ENCODE assay signal across 14 cellular contexts in the genomic region with DNA sequence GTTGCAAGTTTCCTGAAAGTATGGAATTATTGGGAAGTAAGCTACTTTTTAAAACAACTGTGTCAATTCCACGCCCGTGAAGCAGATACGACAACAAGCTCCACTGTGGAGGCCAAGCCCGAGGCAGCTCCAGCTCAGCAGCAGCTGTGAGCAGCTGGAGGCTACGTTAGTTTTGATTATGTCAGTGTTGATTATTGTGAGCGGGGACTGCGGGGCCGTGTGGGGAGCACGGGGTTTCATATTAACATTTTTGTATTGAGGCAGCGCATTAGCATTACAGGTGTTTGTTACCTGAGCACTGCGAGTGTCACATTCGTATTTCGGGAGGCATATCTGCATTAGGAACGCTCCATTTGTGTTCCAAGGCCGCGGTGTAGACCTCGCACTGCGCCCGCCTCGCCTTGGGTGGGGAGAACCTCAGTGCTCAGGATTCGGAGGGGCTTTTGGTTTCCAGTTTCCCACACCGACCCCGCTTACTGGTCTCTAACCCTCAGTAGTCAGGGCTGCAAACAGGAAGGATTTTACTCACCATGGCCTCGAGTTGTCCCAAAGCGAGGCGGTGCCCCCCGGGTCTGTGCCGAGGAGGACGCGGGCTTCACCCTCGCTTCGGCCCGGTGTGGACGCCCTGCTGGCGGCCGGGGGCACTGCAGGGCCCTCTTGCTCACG. TPM values are rescaled to one million over a fixed set of nuclear protein-coding genes. Genes with fewer than 3 reads are reported as not detected.
DNase-seq lines count a peak whose midpoint lies in the region; ATAC-seq and TF ChIP-seq lines count a peak whose summit lies in the region.
"Not testable (repeated sequence)": the region's sequence is repeated elsewhere in the genome, so short reads cannot be mapped to it uniquely, and the experiment has no call there.
"Had no signal": no experiment of that assay in that cellular context is flagged by ENCODE, and none has a peak within 500 bp of the region (broad histone marks: within the 10 kb centered on the region; RNA-seq: fewer than 3 reads in every experiment).

No MANE protein-coding gene starts in this region.

- H3K36me3 Mint-ChIP-seq in WTC11 = peaks cover 39% of the 10 kb centered on the region
- not testable (repeated sequence) for H3K36me3 Mint-ChIP-seq in activated naive CD4-positive, alpha-beta T cell treated with anti-CD3 and anti-CD28 coated beads, Interleukin-2, amount 50 U/mL, for 72 hours; stimulated activated effector memory CD8-positive, alpha-beta T cell treated with anti-CD3 and anti-CD28 coated beads, Interleukin-12 subunit alpha, Interleukin-12 subunit beta, amount 100 ng/mL, for 72 hours

- not testable (repeated sequence) for H3K4me1 Mint-ChIP-seq in WTC11; stimulated activated effector memory CD8-positive, alpha-beta T cell treated with anti-CD3 and anti-CD28 coated beads, Interleukin-12 subunit alpha, Interleukin-12 subunit beta, amount 100 ng/mL, for 72 hours

- POLR2A ChIA-PET in WTC11 (lab: Charles Lee) = not testable (repeated sequence)

- H3K9me3 Mint-ChIP-seq in WTC11 = peaks cover 62% of the 10 kb centered on the region
- H3K9me3 Mint-ChIP-seq in activated naive CD4-positive, alpha-beta T cell treated with anti-CD3 and anti-CD28 coated beads, Interleukin-2, amount 50 U/mL, for 72 hours; stimulated activated effector memory CD8-positive, alpha-beta T cell treated with anti-CD3 and anti-CD28 coated beads, Interleukin-12 subunit alpha, Interleukin-12 subunit beta, amount 100 ng/mL, for 72 hours: not testable (repeated sequence)

- H3K4me3 Mint-ChIP-seq in WTC11; stimulated activated effector memory CD8-positive, alpha-beta T cell treated with anti-CD3 and anti-CD28 coated beads, Interleukin-12 subunit alpha, Interleukin-12 subunit beta, amount 100 ng/mL, for 72 hours: not testable (repeated sequence)

- H3K27me3 Mint-ChIP-seq in WTC11 (ENCODE audit: low read depth) = not testable (repeated sequence)

- intact Hi-C loops in left ventricle myocardium superior (cut with micrococcal nuclease) = not testable (repeated sequence)

- DNase-seq in CD1c-positive myeloid dendritic cell (ENCODE audit: extremely low spot score) (peak; percentile 1), NCI-H146 (lab: John Stamatoyannopoulos, UW) (peak; percentile 23)
- DNase-seq in WTC11 (ENCODE audit: low spot score); activated naive CD4-positive, alpha-beta T cell treated with anti-CD3 and anti-CD28 coated beads, Interleukin-2, amount 50 U/mL, for 72 hours (ENCODE audit: low spot score in 2 of 2); left ventricle myocardium superior; stimulated activated effector memory CD8-positive, alpha-beta T cell treated with anti-CD3 and anti-CD28 coated beads, Interleukin-12 subunit alpha, Interleukin-12 subunit beta, amount 100 ng/mL, for 72 hours (ENCODE audit: low spot score in 2 of 2): not testable (repeated sequence)

- H3K27ac Mint-ChIP-seq in WTC11; activated naive CD4-positive, alpha-beta T cell treated with anti-CD3 and anti-CD28 coated beads, Interleukin-2, amount 50 U/mL, for 72 hours; stimulated activated effector memory CD8-positive, alpha-beta T cell treated with anti-CD3 and anti-CD28 coated beads, Interleukin-12 subunit alpha, Interleukin-12 subunit beta, amount 100 ng/mL, for 72 hours: not testable (repeated sequence)

- peak; percentile 55 for ATAC-seq in GM18868 (IDR thresholded peaks at IDR 0.05; ENCODE audit: unreplicated experiment)
- ATAC-seq in HG02885 (IDR thresholded peaks at IDR 0.05; ENCODE audit: poor library complexity, unreplicated experiment) = peak; percentile 69
- ATAC-seq in WTC11 = peak; percentile 30; the same call in 1 of the 2 replicates
- ATAC-seq in activated naive CD4-positive, alpha-beta T cell treated with anti-CD3 and anti-CD28 coated beads, Interleukin-2, amount 50 U/mL, for 72 hours = peak; percentile 39 to 70
- peak; percentile 34 for ATAC-seq in left ventricle myocardium superior
- ATAC-seq in stimulated activated effector memory CD8-positive, alpha-beta T cell treated with anti-CD3 and anti-CD28 coated beads, Interleukin-12 subunit alpha, Interleukin-12 subunit beta, amount 100 ng/mL, for 72 hours = peak; percentile 51

- CTCF ChIA-PET in WTC11 (lab: Charles Lee) = not testable (repeated sequence)

- TF ChIP-seq CTCF in WTC11 (IDR thresholded peaks at IDR 0.05) = not testable (repeated sequence)

RNA-seq across cellular contexts. Expression of gene TUBB8B, which starts 46.8 kb away (rescaled TPM):
- total RNA-seq in WTC11 (2021) (0.94 to 1.6 TPM (median 1.2 TPM) in 3 replicates), left ventricle myocardium superior (not detected)
- not detected for total RNA-seq in activated naive CD4-positive, alpha-beta T cell treated with anti-CD3 and anti-CD28 coated beads, Interleukin-2, amount 50 U/mL, for 72 hours
- total RNA-seq: astrocyte, dermis microvascular lymphatic vessel endothelial cell, HT1080, kidney, SJCRH30, transverse colon had no signal
